ENCODE assay signal across 22 cellular contexts in the genomic region with DNA sequence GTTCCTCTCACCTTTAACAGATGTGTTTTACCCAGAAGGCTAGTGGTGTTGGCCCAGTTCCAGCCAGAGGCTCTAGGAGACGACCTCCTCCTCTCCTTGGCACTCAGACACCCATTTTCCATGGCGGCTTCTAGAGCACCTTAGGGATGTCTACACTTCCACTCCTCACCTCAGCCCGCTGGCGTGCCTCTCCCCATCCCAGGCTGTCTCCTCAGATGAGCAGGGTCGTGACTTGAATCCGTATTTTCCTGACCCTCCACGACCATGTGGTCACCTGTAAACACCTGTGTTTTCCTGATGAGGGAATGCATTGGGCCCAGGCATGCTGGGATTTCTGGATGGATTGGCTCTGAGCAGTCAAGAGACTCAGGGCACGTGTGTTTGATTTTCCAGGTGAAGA.
"Had no signal": no experiment of that assay in that cellular context is flagged by ENCODE, and none has a peak within 500 bp of the region (broad histone marks: within the 10 kb centered on the region; RNA-seq: fewer than 3 reads in every experiment).

No MANE protein-coding gene starts in this region.

- H3K36me3 ChIP-seq: neural progenitor cell, ovary, right lobe of liver, uterus had no signal

- H3K4me3 ChIP-seq: neural progenitor cell, ovary, right lobe of liver, tibial nerve, uterus had no signal

- H3K27ac Mint-ChIP-seq: activated naive CD4-positive, alpha-beta T cell treated with anti-CD3 and anti-CD28 coated beads, Interleukin-2, amount 50 U/mL, for 24 hours; naive thymus-derived CD4-positive, alpha-beta T cell; neural progenitor cell; stimulated activated effector memory CD8-positive, alpha-beta T cell treated with anti-CD3 and anti-CD28 coated beads, Interleukin-12 subunit alpha, Interleukin-12 subunit beta, amount 100 ng/mL, for 72 hours had no signal

- H3K9me3 Mint-ChIP-seq: activated naive CD4-positive, alpha-beta T cell treated with anti-CD3 and anti-CD28 coated beads, Interleukin-2, amount 50 U/mL, for 24 hours; neural progenitor cell; stimulated activated effector memory CD8-positive, alpha-beta T cell treated with anti-CD3 and anti-CD28 coated beads, Interleukin-12 subunit alpha, Interleukin-12 subunit beta, amount 100 ng/mL, for 72 hours had no signal

- H3K36me3 Mint-ChIP-seq: activated naive CD4-positive, alpha-beta T cell treated with anti-CD3 and anti-CD28 coated beads, Interleukin-2, amount 50 U/mL, for 24 hours; naive thymus-derived CD4-positive, alpha-beta T cell; neural progenitor cell; stimulated activated effector memory CD8-positive, alpha-beta T cell treated with anti-CD3 and anti-CD28 coated beads, Interleukin-12 subunit alpha, Interleukin-12 subunit beta, amount 100 ng/mL, for 72 hours had no signal

- FAIRE-seq: bronchial epithelial cell, islet of Langerhans, small intestine had no signal

- ATAC-seq: foreskin keratinocyte; stimulated activated effector memory CD8-positive, alpha-beta T cell treated with anti-CD3 and anti-CD28 coated beads, Interleukin-12 subunit alpha, Interleukin-12 subunit beta, amount 100 ng/mL, for 72 hours had no signal

- H3K4me1 Mint-ChIP-seq: activated naive CD4-positive, alpha-beta T cell treated with anti-CD3 and anti-CD28 coated beads, Interleukin-2, amount 50 U/mL, for 24 hours had no signal

- H3K27me3 ChIP-seq: foreskin keratinocyte, neural progenitor cell, ovary, right lobe of liver, tibial nerve, uterus had no signal

- H3K9me3 ChIP-seq: ovary, right lobe of liver, tibial nerve, uterus had no signal

- H3K27ac ChIP-seq: foreskin keratinocyte, neural progenitor cell, ovary, right lobe of liver, uterus, VCaP had no signal

- H3K27me3 Mint-ChIP-seq: activated naive CD4-positive, alpha-beta T cell treated with anti-CD3 and anti-CD28 coated beads, Interleukin-2, amount 50 U/mL, for 24 hours had no signal

- DNase-seq: activated CD4-positive, alpha-beta T cell treated with anti-CD3 and anti-CD28 coated beads, Interleukin-2, amount 50 U/mL, for 1 hour; activated CD4-positive, CD25-positive, alpha-beta regulatory T cell treated with anti-CD3 and anti-CD28 coated beads, Interleukin-2, amount 50 U/mL, for 72 hours; activated gamma-delta T cell; foreskin keratinocyte; glutamatergic neuron; hippocampal formation; mesendoderm; naive thymus-derived CD4-positive, alpha-beta T cell; ovary; small intestine; stimulated activated CD4-positive, alpha-beta T cell treated with anti-CD3 and anti-CD28 coated beads, Interleukin-4, amount 100 ng/mL, for 24 hours; SW 1271; T-helper 2 cell; uterus had no signal

- H3K9ac ChIP-seq: neural progenitor cell had no signal

- H3K4me3 Mint-ChIP-seq: activated naive CD4-positive, alpha-beta T cell treated with anti-CD3 and anti-CD28 coated beads, Interleukin-2, amount 50 U/mL, for 24 hours; naive thymus-derived CD4-positive, alpha-beta T cell; neural progenitor cell; stimulated activated effector memory CD8-positive, alpha-beta T cell treated with anti-CD3 and anti-CD28 coated beads, Interleukin-12 subunit alpha, Interleukin-12 subunit beta, amount 100 ng/mL, for 72 hours had no signal

- H3K4me1 ChIP-seq: foreskin keratinocyte, neural progenitor cell, right lobe of liver, uterus had no signal
